Comparison of ENCODE assay signal across 23 cellular contexts in the genomic region with DNA sequence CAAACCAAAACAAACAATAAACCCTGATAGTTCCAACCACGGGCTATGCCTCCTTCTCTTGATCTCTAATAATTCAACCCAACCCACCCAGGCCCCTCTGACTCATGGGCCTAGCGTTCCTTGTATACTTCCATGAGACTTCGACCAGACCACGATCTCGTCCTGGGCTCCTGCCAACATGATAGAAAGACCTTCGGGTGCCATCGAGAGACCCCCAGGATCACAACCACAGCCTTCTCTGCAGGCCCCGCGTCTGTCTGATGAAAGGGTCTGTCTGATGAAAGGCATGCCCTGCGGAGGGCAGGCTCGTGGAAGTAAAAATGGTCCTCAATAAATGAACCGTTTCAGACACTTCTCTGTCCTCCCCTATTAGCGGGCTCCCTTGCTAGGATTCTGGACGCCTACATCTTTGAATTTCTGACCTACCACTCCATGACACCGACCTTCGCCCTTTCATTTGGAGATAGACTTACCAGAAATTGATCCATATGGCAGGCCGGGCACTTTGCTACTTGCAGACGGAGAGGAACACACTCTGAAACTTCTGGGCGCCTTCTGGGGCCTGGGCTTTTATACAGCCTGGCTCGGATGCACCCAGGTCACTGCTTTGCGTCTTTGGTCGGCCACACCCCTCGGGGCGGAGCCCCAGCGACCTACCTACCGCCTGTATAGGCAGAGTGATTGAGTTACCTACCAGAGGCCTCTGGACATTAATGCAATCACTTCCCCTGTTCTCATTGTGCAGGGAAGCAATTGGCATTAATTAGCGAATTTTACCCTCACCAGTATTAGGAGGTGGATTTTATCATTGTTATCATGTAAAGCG. TPM values are rescaled to one million over a fixed set of nuclear protein-coding genes. Genes with fewer than 3 reads are reported as not detected.
DNase-seq lines count a peak whose midpoint lies in the region; ATAC-seq, FAIRE-seq and TF ChIP-seq lines count a peak whose summit lies in the region.
"Had no signal": no experiment of that assay in that cellular context is flagged by ENCODE, and none has a peak within 500 bp of the region (broad histone marks: within the 10 kb centered on the region; RNA-seq: fewer than 3 reads in every experiment).

No MANE protein-coding gene starts in this region.

- no peak overlapping the region for H3K27ac Mint-ChIP-seq in GM23338
- H3K27ac Mint-ChIP-seq: CD8-positive, alpha-beta T cell had no signal

- H2BK12ac ChIP-seq in H1 (ENCODE audit: low read depth, low read length), result no peak overlapping the region

- TF ChIP-seq CTCF in GM23338 (conservative IDR thresholded peaks at IDR 0.05; ENCODE audit: low read depth in 2 of 2) (no peak), H1 (IDR thresholded peaks at IDR 0.05; ENCODE audit: control extremely low read depth in 1 of 3, insufficient read depth in 1 of 3, low read depth in 1 of 3, low read length in 3 of 3) (no peak), right atrium auricular region (IDR thresholded peaks at IDR 0.05) (no peak), GM10248 (IDR thresholded peaks at IDR 0.05; ENCODE audit: control extremely low read depth, extremely low read depth, low read depth, missing control alignments) (no peak)

- no peak overlapping the region for H3K9ac ChIP-seq in H1 (replicated peaks in 1 of 4; ENCODE audit: extremely low read depth in 1 of 4, low read depth in 3 of 4, low read length in 3 of 4)
- H3K9ac ChIP-seq: BLaER1, GM23248 had no signal

- no peaks in the 10 kb centered on the region for H3F3A ChIP-seq in GM23338 (replicated peaks; ENCODE audit: low read depth)

- no peak overlapping the region for H4K91ac ChIP-seq in H1 (replicated peaks; ENCODE audit: insufficient read length, low read length)

- H4K20me1 ChIP-seq in GM23338 (replicated peaks; ENCODE audit: insufficient read depth) (no peaks in the 10 kb centered on the region), H1 (replicated peaks in 1 of 2; ENCODE audit: control insufficient read depth in 1 of 2, insufficient read depth in 2 of 2, low read length in 2 of 2) (no peaks in the 10 kb centered on the region)
- H4K20me1 ChIP-seq: BLaER1 had no signal

- peak overlapping the region; percentile 89; the same call in 1 of the 2 replicates for H2AFZ ChIP-seq in GM23338
- H2AFZ ChIP-seq in H1 (ENCODE audit: low read length), result peak overlapping the region; percentile 82; the same call in 1 of the 2 replicates
- H2AFZ ChIP-seq: GM23248 had no signal

- H4K8ac ChIP-seq in H1 (ENCODE audit: extremely low read depth, insufficient read depth, low read length), result no peak overlapping the region; the same call in 1 of the 2 replicates

- H3K4me2 ChIP-seq in GM23338 (no peak overlapping the region), H1 (ENCODE audit: insufficient read depth in 1 of 2, low read depth in 2 of 2, low read length in 2 of 2) (no peak overlapping the region)

- ATAC-seq in GM23338 (peak; percentile 92), GM19324 (IDR thresholded peaks at IDR 0.05; ENCODE audit: low FRiP score, unreplicated experiment) (no peak)
- ATAC-seq: CD8-positive, alpha-beta T cell; GM12878; HepG2 had no signal

- H3K4me1 Mint-ChIP-seq in GM23338, result peaks cover 10% of the 10 kb centered on the region; the same call in 2 of the 3 replicates
- H3K4me1 Mint-ChIP-seq: CD14-positive monocyte, IgD-negative memory B cell had no signal

- no peak overlapping the region for H2BK5ac ChIP-seq in H1 (ENCODE audit: low read depth, low read length)

- TF ChIP-seq POLR2A in H1 (IDR thresholded peaks at IDR 0.05; ENCODE audit: control extremely low read depth in 1 of 2, low read depth in 2 of 2, low read length in 2 of 2), result no peak

- H3K9me2 ChIP-seq in GM23338 (ENCODE audit: insufficient read depth), result peaks cover 10% of the 10 kb centered on the region; the same call in 1 of the 2 replicates

- no peak overlapping the region for H3K23ac ChIP-seq in H1 (ENCODE audit: insufficient read length)

- FAIRE-seq in H1 (lab: Jason Lieb, UNC), result no peak
- FAIRE-seq: GM12878, GM19239, HepG2 had no signal

- peaks cover 8% of the 10 kb centered on the region; the same call in 1 of the 2 replicates for H3K4me1 ChIP-seq in GM23338 (ENCODE audit: insufficient read depth)
- H3K4me1 ChIP-seq in H1 (replicated peaks in 1 of 4; ENCODE audit: control insufficient read depth in 3 of 4, insufficient read depth in 4 of 4, low read length in 3 of 4), result peaks cover 0 to 3% (median 0%) of the 10 kb centered on the region in 4 experiments; a peak in 2 of 7 replicates
- no peaks in the 10 kb centered on the region for H3K4me1 ChIP-seq in right atrium auricular region
- H3K4me1 ChIP-seq: HAP-1 had no signal

- H2BK20ac ChIP-seq in H1 (ENCODE audit: low read length), result no peak overlapping the region

- H3K27ac ChIP-seq in GM23338 (ENCODE audit: low read depth) (no peak overlapping the region), H1 (ENCODE audit: low read depth, low read length) (no peak overlapping the region), right atrium auricular region (no peak overlapping the region)
- H3K27ac ChIP-seq: BLaER1, GM23248 had no signal

- no peak overlapping the region for H3K56ac ChIP-seq in H1 (replicated peaks; ENCODE audit: insufficient read length, low read depth, low read length)

- H3K79me2 ChIP-seq in GM23338 (replicated peaks; ENCODE audit: insufficient read depth) (no peaks in the 10 kb centered on the region), H1 (ENCODE audit: control insufficient read depth in 1 of 2, insufficient read depth in 2 of 2, low read length in 2 of 2) (no peaks in the 10 kb centered on the region)

- no peak for TF ChIP-seq EP300 in H1 (IDR thresholded peaks at IDR 0.05; ENCODE audit: borderline replicate concordance in 1 of 2, low read depth in 2 of 2, low read length in 2 of 2)

- H3K27me3 Mint-ChIP-seq in GM23338 (ENCODE audit: insufficient read depth, low read depth, poor library complexity), result peaks cover 1% of the 10 kb centered on the region

- H3K4me3 ChIP-seq in GM23338, result no peak overlapping the region
- H3K4me3 ChIP-seq in H1 (ENCODE audit: extremely low read depth in 1 of 4, insufficient read depth in 2 of 4, low read depth in 3 of 4, low read length in 4 of 4), result no peak overlapping the region
- H3K4me3 ChIP-seq in right atrium auricular region, result no peak overlapping the region
- H3K4me3 ChIP-seq: BLaER1, GM12878, GM23248, HAP-1 had no signal

- no peak overlapping the region for H2BK120ac ChIP-seq in H1 (replicated peaks; ENCODE audit: low read depth, low read length)

- peaks cover 20% of the 10 kb centered on the region for H3K9me3 Mint-ChIP-seq in GM23338

- H3K79me1 ChIP-seq in H1 (ENCODE audit: low read depth, low read length), result no peaks in the 10 kb centered on the region

- H3K14ac ChIP-seq in H1 (ENCODE audit: insufficient read length), result no peak overlapping the region

- CTCF ChIA-PET in H1 (lab: Charles Lee; ENCODE audit: partially characterized antibody), result no interaction called here
- CTCF ChIA-PET in GM10248 (lab: Yijun Ruan, JAX), result no interaction called here

- H3K36me3 ChIP-seq in GM23338 (ENCODE audit: insufficient read depth), result no peaks in the 10 kb centered on the region
- no peaks in the 10 kb centered on the region for H3K36me3 ChIP-seq in H1 (ENCODE audit: control insufficient read depth in 2 of 4, insufficient read depth in 4 of 4, low read length in 3 of 4)
- no peaks in the 10 kb centered on the region for H3K36me3 ChIP-seq in right atrium auricular region
- H3K36me3 ChIP-seq: BLaER1, HAP-1 had no signal

- no peak overlapping the region for H3K4ac ChIP-seq in H1 (replicated peaks; ENCODE audit: insufficient read length, low read depth, low read length)

- H3K27me3 ChIP-seq in GM23338 (ENCODE audit: insufficient read depth) (no peaks in the 10 kb centered on the region), H1 (replicated peaks in 1 of 4; ENCODE audit: control insufficient read depth in 3 of 4, extremely low read depth in 1 of 4, insufficient read depth in 3 of 4, low read length in 3 of 4) (no peaks in the 10 kb centered on the region), right atrium auricular region (no peaks in the 10 kb centered on the region)
- H3K27me3 ChIP-seq: BLaER1 had no signal

- H3K9me3 ChIP-seq in H1 (ENCODE audit: insufficient read depth in 2 of 2, low read depth in 1 of 2, low read length in 1 of 2) (0 out of 4 replicates have a peak, but pooled peaks cover 0 to 6% of the 10 kb centered on the region in 2 experiments), right atrium auricular region (peaks cover 3 to 20% of the 10 kb centered on the region in 2 donors)

- no peak overlapping the region for H2BK15ac ChIP-seq in H1 (ENCODE audit: low read length)

- no peak overlapping the region for H2AK5ac ChIP-seq in H1 (ENCODE audit: low read depth, low read length)

- H4K5ac ChIP-seq in H1 (ENCODE audit: insufficient read length, low read depth, low read length), result no peak overlapping the region

- TF ChIP-seq RAD21 in H1 (IDR thresholded peaks at IDR 0.05 in 1 of 2, conservative IDR thresholded peaks at IDR 0.05 in 1 of 2; ENCODE audit: low read depth in 2 of 2, low read length in 2 of 2), result no peak

- no peak overlapping the region for H3K4me3 Mint-ChIP-seq in GM23338
- H3K4me3 Mint-ChIP-seq: CD14-positive monocyte; CD8-positive, alpha-beta T cell; IgD-negative memory B cell had no signal

- DNase-seq in GM23338 (ENCODE audit: low spot score) (peak; percentile 54), RPMI8226 (peak; percentile 23), H1 (ENCODE audit: low read depth in 1 of 2, low spot score in 2 of 2) (peak in 1 of 2 experiments; percentile 48), iPS-NIHi7 (ENCODE audit: extremely low spot score) (peak; percentile 43), NCI-H526 (lab: John Stamatoyannopoulos, UW) (no peak), right atrium auricular region (ENCODE audit: low spot score) (no peak), GM10248 (ENCODE audit: extremely low spot score) (no peak)
- DNase-seq: 8988T; Calu3; CD8-positive, alpha-beta T cell; DMS79 treated with DMSO at 0.1 percent for 48 hours; GF-D8; GM23248 had no signal

- H3K23me2 ChIP-seq in H1 (ENCODE audit: low read depth, low read length), result no peaks in the 10 kb centered on the region

- H3K18ac ChIP-seq in H1 (ENCODE audit: extremely low read depth, low read length), result no peak overlapping the region

- POLR2A ChIA-PET in H1 (lab: Charles Lee; ENCODE audit: partially characterized antibody), result interaction anchor here (0.6 kb wide), 1 partner anchor 102 kb away, joined by 3 read pairs; no protein-coding TSS in a partner anchor
- POLR2A ChIA-PET in GM10248 (lab: Yijun Ruan, JAX), result no interaction called here

- peaks cover 3% of the 10 kb centered on the region; the same call in 2 of the 3 replicates for H3K36me3 Mint-ChIP-seq in GM23338 (ENCODE audit: low read depth)
- H3K36me3 Mint-ChIP-seq: CD14-positive monocyte, IgD-negative memory B cell had no signal

- WGBS in H1 (ENCODE audit: extremely low coverage in 1 of 2, insufficient coverage in 1 of 2, insufficient read length in 1 of 2, insufficient replicate concordance in 2 of 2, low coverage in 1 of 2, low lambda C conversion rate in 2 of 2, missing lambda C conversion rate in 1 of 2), 2 experiments, result 86% methylated on average over 28 of the region's 28 CpGs; no CpG with 5 or more reads in 1 of the 2 experiments

RNA-seq across cellular contexts. Expression of a gene that starts 5.3 kb away (rescaled TPM):
- total RNA-seq in GM23338 (2014; rRNA removed; shearing (Covaris generic)), result 0.16 and 0.35 TPM in 2 replicates
- polyA plus RNA-seq in GM23338 (2016; fragmentation: Nextera tagmentation; extraction: Ambion mirVana), result not detected in 2 replicates
- 0.09 TPM in 1 of 2 replicates, not detected in the other for total RNA-seq in H1 (2021; fragmentation: NEBNext Ultra II Directional; extraction: Animal tissue kit (Norgen Biotek cat#: 25700))
- 0.15 and 0.19 TPM in 2 replicates for polyA plus RNA-seq in H1 (2011; rRNA removed)
- polyA plus RNA-seq in H1 (2011; cell fraction: cytosol; rRNA removed), result 0.14 TPM
- polyA plus RNA-seq in H1 (2011; cell fraction: nucleus; rRNA removed), result 0.39 TPM
- polyA plus RNA-seq in H1 (2012, experiment 1 of 2), result 0.05 to 0.09 TPM in 2 of 4 replicates, not detected in the others
- polyA plus RNA-seq in H1 (2012, experiment 2 of 2), result not detected
- polyA plus RNA-seq in H1 (2013, experiment 1 of 2), result 0.04 TPM
- polyA plus RNA-seq in H1 (2013, experiment 2 of 2), result 0.06 TPM
- 0.39 and 0.54 TPM in 2 replicates for polyA minus RNA-seq in H1 (2011; rRNA and poly(A)+ RNA removed)
- polyA minus RNA-seq in H1 (2011; cell fraction: cytosol; rRNA and poly(A)+ RNA removed), result not detected
- polyA minus RNA-seq in H1 (2011; cell fraction: nucleus; rRNA and poly(A)+ RNA removed), result 0.40 TPM
- not detected for total RNA-seq in right atrium auricular region
- total RNA-seq: A673; Calu3; CD8-positive, alpha-beta T cell; GM12878; GM23248; HepG2 had no signal
- polyA plus RNA-seq: AG04450, CD14-positive monocyte, GM12878, GM23248, HepG2, IgD-negative memory B cell had no signal

RNA-seq across cellular contexts. Expression of a gene that starts 28.1 kb away (rescaled TPM):
- not detected in 2 replicates for total RNA-seq in GM23338 (2014; rRNA removed; shearing (Covaris generic))
- polyA plus RNA-seq in GM23338 (2016; fragmentation: Nextera tagmentation; extraction: Ambion mirVana), result not detected in 2 replicates
- not detected in 2 replicates for total RNA-seq in H1 (2021; fragmentation: NEBNext Ultra II Directional; extraction: Animal tissue kit (Norgen Biotek cat#: 25700))
- not detected in 2 replicates for polyA plus RNA-seq in H1 (2011; rRNA removed)
- not detected for polyA plus RNA-seq in H1 (2011; cell fraction: cytosol; rRNA removed)
- polyA plus RNA-seq in H1 (2011; cell fraction: nucleus; rRNA removed), result not detected
- polyA plus RNA-seq in H1 (2012, experiment 1 of 2), result not detected in 4 replicates
- not detected for polyA plus RNA-seq in H1 (2012, experiment 2 of 2)
- not detected for polyA plus RNA-seq in H1 (2013, experiment 1 of 2)
- polyA plus RNA-seq in H1 (2013, experiment 2 of 2), result not detected
- not detected in 2 replicates for polyA minus RNA-seq in H1 (2011; rRNA and poly(A)+ RNA removed)
- not detected for polyA minus RNA-seq in H1 (2011; cell fraction: cytosol; rRNA and poly(A)+ RNA removed)
- polyA minus RNA-seq in H1 (2011; cell fraction: nucleus; rRNA and poly(A)+ RNA removed), result not detected
- total RNA-seq in right atrium auricular region, result not detected
- total RNA-seq: A673; Calu3; CD8-positive, alpha-beta T cell; GM12878; HepG2 had no signal
- polyA plus RNA-seq: CD14-positive monocyte, GM12878, HepG2, IgD-negative memory B cell had no signal

Comparison
In these comparisons a context has a peak if more than half of its experiments do, and no peak if none do; other contexts are left out.
1. DNase-seq: peak in GM23338 (single experiment), RPMI8226 (single experiment) and iPS-NIHi7 (single experiment); none in NCI-H526 (0 of 2), right atrium auricular region (single experiment) and GM10248 (single experiment).